ENCODE assay signal across 11 cellular contexts in genomic region chr15:72758195-72758594, GRCh38. TPM values are rescaled to one million over a fixed set of nuclear protein-coding genes. Genes with fewer than 3 reads are reported as not detected.
DNase-seq lines count a peak whose midpoint lies in the region; ATAC-seq, FAIRE-seq and TF ChIP-seq lines count a peak whose summit lies in the region.
"Had no signal": no experiment of that assay in that cellular context is flagged by ENCODE, and none has a peak within 500 bp of the region (broad histone marks: within the 10 kb centered on the region; RNA-seq: fewer than 3 reads in every experiment).

No MANE protein-coding gene starts in this region.

- H3K36me3 ChIP-seq in ACC112 (ENCODE audit: insufficient read depth, low read length) (peaks cover 23% of the 10 kb centered on the region), hepatocyte (replicated peaks; ENCODE audit: insufficient read depth, low read depth) (no peaks in the 10 kb centered on the region)

- H3K4me3 ChIP-seq in ACC112 (ENCODE audit: low read depth, low read length) (no peak overlapping the region; the same call in 1 of the 2 replicates), astrocyte of the spinal cord (ENCODE audit: low read depth, low read length) (no peak overlapping the region), hepatocyte (no peak overlapping the region)
- H3K4me3 ChIP-seq: upper lobe of right lung had no signal

- H4K20me1 ChIP-seq in hepatocyte (ENCODE audit: insufficient read depth, poor library complexity, severe bottlenecking), result no peaks in the 10 kb centered on the region

- no peak for FAIRE-seq in GM19239 (lab: Jason Lieb, UNC)

- TF ChIP-seq CTCF in astrocyte of the spinal cord (IDR thresholded peaks at IDR 0.05; ENCODE audit: low read depth, low read length) (no peak), hepatocyte (IDR thresholded peaks at IDR 0.05; ENCODE audit: poor library complexity) (no peak)

- in situ Hi-C loops in astrocyte of the spinal cord (cut with HindIII; ENCODE audit: low sequenced_read_pairs), result no loop called here

- no peaks in the 10 kb centered on the region for H3K9me2 ChIP-seq in hepatocyte (replicated peaks; ENCODE audit: insufficient read depth)

- WGBS in hepatocyte (ENCODE audit: low lambda C conversion rate, missing lambda C conversion rate), result 90% methylated on average over 2 of the region's 2 CpGs

- H3K79me2 ChIP-seq in ACC112 (ENCODE audit: control insufficient read depth, insufficient read depth, low read length, unreplicated experiment) (peaks cover 7% of the 10 kb centered on the region), hepatocyte (peaks cover 4% of the 10 kb centered on the region)

- H3K27ac ChIP-seq in ACC112 (ENCODE audit: low read depth, low read length), result peak overlapping the region; percentile 94
- H3K27ac ChIP-seq in hepatocyte, result no peak overlapping the region
- H3K27ac ChIP-seq: upper lobe of right lung had no signal

- H2AFZ ChIP-seq in ACC112 (ENCODE audit: low read length, unreplicated experiment) (no peak overlapping the region), hepatocyte (no peak overlapping the region)

- peaks cover 18% of the 10 kb centered on the region for H3K4me1 ChIP-seq in ACC112 (ENCODE audit: control insufficient read depth, insufficient read depth, low read length, unreplicated experiment)
- no peaks in the 10 kb centered on the region for H3K4me1 ChIP-seq in hepatocyte (ENCODE audit: insufficient read depth)
- H3K4me1 ChIP-seq: upper lobe of right lung had no signal

- no peak for ATAC-seq in HG03354 (IDR thresholded peaks at IDR 0.05; ENCODE audit: poor library complexity, severe bottlenecking, unreplicated experiment)
- no peak for ATAC-seq in HG02885 (IDR thresholded peaks at IDR 0.05; ENCODE audit: poor library complexity, unreplicated experiment)
- no peak for ATAC-seq in Right ventricle myocardium superior (ENCODE audit: poor library complexity)
- ATAC-seq: upper lobe of right lung had no signal

- no peak overlapping the region for H3K4me2 ChIP-seq in hepatocyte

- intact Hi-C loops in Right ventricle myocardium superior (cut with DNase I), result no loop called here

- H3K9me3 ChIP-seq in hepatocyte (ENCODE audit: low read depth), result no peaks in the 10 kb centered on the region
- H3K9me3 ChIP-seq: upper lobe of right lung had no signal

- peak; percentile 62 for DNase-seq in HS-27A (ENCODE audit: low read depth)
- DNase-seq in astrocyte of the spinal cord (ENCODE audit: low read depth, low spot score), result peak; percentile 94
- peak; percentile 35 for DNase-seq in hepatocyte (ENCODE audit: low spot score)
- no peak for DNase-seq in GM19239 (ENCODE audit: insufficient read length, low spot score)
- no peak for DNase-seq in Right ventricle myocardium superior
- DNase-seq: immature natural killer cell, occipital lobe, upper lobe of right lung had no signal

- H3K27me3 ChIP-seq in ACC112 (ENCODE audit: insufficient read depth, low read length) (no peaks in the 10 kb centered on the region), hepatocyte (no peaks in the 10 kb centered on the region)
- H3K27me3 ChIP-seq: upper lobe of right lung had no signal

RNA-seq across cellular contexts. Expression of gene ADPGK, which starts 25.4 kb away (rescaled TPM):
- total RNA-seq in hepatocyte (67.3 and 71.1 TPM in 2 replicates), Right ventricle myocardium superior (7.7 TPM)
- polyA plus RNA-seq in hepatocyte, result 56.3 and 59.2 TPM in 2 replicates

Comparison
In these comparisons a context has a peak if more than half of its experiments do, and no peak if none do; other contexts are left out.
1. DNase-seq: peak in HS-27A (single experiment), astrocyte of the spinal cord (single experiment) and hepatocyte (single experiment); none in GM19239 (single experiment) and Right ventricle myocardium superior (single experiment).